20 cellular contexts compared by ENCODE assay signal in the genomic region with DNA sequence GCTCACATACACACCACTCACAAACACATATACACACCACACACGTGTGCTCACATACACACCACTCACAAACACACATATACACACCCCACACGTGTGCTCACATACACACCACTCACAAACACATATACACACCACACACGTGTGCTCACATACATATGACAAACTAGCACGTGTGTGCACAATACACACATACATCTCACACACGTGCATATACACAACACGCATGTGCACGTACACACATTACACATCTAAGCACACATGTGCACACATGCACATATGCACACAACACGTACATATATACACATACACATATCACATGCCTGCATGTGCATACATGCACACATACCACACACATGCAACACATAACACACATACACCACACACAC.
"Had no signal": no experiment of that assay in that cellular context is flagged by ENCODE, and none has a peak within 500 bp of the region (broad histone marks: within the 10 kb centered on the region; RNA-seq: fewer than 3 reads in every experiment).

No MANE protein-coding gene starts in this region.

- H2AFZ ChIP-seq: parathyroid adenoma had no signal

- H3K79me2 ChIP-seq: parathyroid adenoma had no signal

- H3K4me1 ChIP-seq: gastrocnemius medialis, lower lobe of right lung, parathyroid adenoma, stomach, tibial artery, uterus had no signal

- ATAC-seq: esophagus mucosa; gastrocnemius medialis; left ventricle myocardium superior; natural killer cell treated with Interleukin-12 subunit alpha and Interleukin-12 subunit beta and Interleukin-15 and Interleukin-18, amount 100 ng/mL, for 72 hours; sciatic nerve; stimulated activated effector memory CD8-positive, alpha-beta T cell treated with anti-CD3 and anti-CD28 coated beads, Interleukin-12 subunit alpha, Interleukin-12 subunit beta, amount 100 ng/mL, for 72 hours had no signal

- H3K4me3 ChIP-seq: dorsolateral prefrontal cortex, gastrocnemius medialis, lower lobe of right lung, smooth muscle cell, stomach, tibial artery, uterus had no signal

- DNase-seq: effector CD4-positive, alpha-beta T cell; foreskin fibroblast; gastrocnemius medialis; left ventricle myocardium superior; lower lobe of right lung; stimulated activated CD4-positive, alpha-beta T cell treated with anti-CD3 and anti-CD28 coated beads, Interleukin-2, amount 100 ng/mL, for 24 hours; stimulated activated CD4-positive, alpha-beta T cell treated with anti-CD3 and anti-CD28 coated beads, Interleukin-4, amount 100 ng/mL, for 24 hours; stimulated activated naive CD4-positive, alpha-beta T cell treated with Interleukin-2 at 50 U/mL for 16 hours; tibial artery; uterus had no signal

- H3K9me3 ChIP-seq: gastrocnemius medialis, lower lobe of right lung, stomach, tibial artery, uterus had no signal

- H3K9ac ChIP-seq: parathyroid adenoma had no signal

- H3K27me3 ChIP-seq: dorsolateral prefrontal cortex, uterus had no signal

- H3K27ac ChIP-seq: dorsolateral prefrontal cortex, epithelial cell of prostate, gastrocnemius medialis, lower lobe of right lung, parathyroid adenoma, stomach, tibial artery, uterus had no signal

- H3K4me2 ChIP-seq: smooth muscle cell had no signal

- FAIRE-seq: keratinocyte had no signal

- H3K36me3 ChIP-seq: gastrocnemius medialis, lower lobe of right lung, stomach, tibial artery, uterus had no signal
